In genomic region chr2:12778369-12778768, GRCh38 we compare ENCODE assay signal across 17 cellular contexts.
DNase-seq lines count a peak whose midpoint lies in the region; ATAC-seq and TF ChIP-seq lines count a peak whose summit lies in the region.
"Had no signal": no experiment of that assay in that cellular context is flagged by ENCODE, and none has a peak within 500 bp of the region (broad histone marks: within the 10 kb centered on the region; RNA-seq: fewer than 3 reads in every experiment).

No MANE protein-coding gene starts in this region.

- H4K20me1 ChIP-seq in osteoblast (ENCODE audit: insufficient read depth, low read length) = no peaks in the 10 kb centered on the region

- TF ChIP-seq POLR2A in adrenal gland (IDR thresholded peaks at IDR 0.05) = no peak

- H3K27ac ChIP-seq in osteoblast (ENCODE audit: low read depth, low read length) = no peak overlapping the region
- H3K27ac ChIP-seq in adrenal gland = no peak overlapping the region
- H3K27ac ChIP-seq: HL-60 had no signal

- TF ChIP-seq CTCF in Caco-2 (IDR thresholded peaks at IDR 0.05; ENCODE audit: insufficient read depth in 1 of 2, low read depth in 1 of 2, low read length in 1 of 2, severe bottlenecking in 1 of 2, unreplicated experiment in 1 of 2) (no peak), WTC11 (IDR thresholded peaks at IDR 0.05) (no peak), osteoblast (IDR thresholded peaks at IDR 0.05; ENCODE audit: extremely low read depth, low read depth, low read length) (no peak), adrenal gland (IDR thresholded peaks at IDR 0.05) (no peak), MCF 10A (IDR thresholded peaks at IDR 0.05; ENCODE audit: unreplicated experiment) (no peak)

- H3K27ac Mint-ChIP-seq in Caco-2 (ENCODE audit: unreplicated experiment) = no peak overlapping the region
- H3K27ac Mint-ChIP-seq in WTC11 = no peak overlapping the region
- H3K27ac Mint-ChIP-seq in MCF 10A (ENCODE audit: low read depth, unreplicated experiment) = no peak overlapping the region
- H3K27ac Mint-ChIP-seq: CD4-positive, alpha-beta T cell had no signal

- no peaks in the 10 kb centered on the region for H3K36me3 Mint-ChIP-seq in Caco-2 (ENCODE audit: insufficient read depth, unreplicated experiment)
- peaks cover 7% of the 10 kb centered on the region for H3K36me3 Mint-ChIP-seq in WTC11
- H3K36me3 Mint-ChIP-seq in MCF 10A (ENCODE audit: insufficient read depth, unreplicated experiment) = no peaks in the 10 kb centered on the region

- H3K79me2 ChIP-seq in osteoblast (ENCODE audit: insufficient read depth, low read length) = no peaks in the 10 kb centered on the region

- peak; percentile 22 to 48 for DNase-seq in Caco-2
- peak; percentile 38 for DNase-seq in WTC11 (ENCODE audit: low spot score)
- DNase-seq in iPS-NIHi7 (ENCODE audit: extremely low spot score) = peak; percentile 43
- no peak for DNase-seq in osteoblast (ENCODE audit: insufficient read length, low spot score, missing footprints)
- no peak for DNase-seq in adrenal gland
- DNase-seq in MCF 10A (ENCODE audit: unreplicated experiment) = no peak
- DNase-seq: CD4-positive, alpha-beta T cell; DMS53; EL; IMR-90; NCI-H1417 treated with DMSO at 0.1 percent for 48 hours; NCI-H187 treated with DMSO at 0.1 percent for 48 hours; NCI-H2227 treated with DMSO at 0.1 percent for 48 hours; NCI-H510A treated with DMSO at 0.1 percent for 48 hours; SHP77 had no signal

- H3K4me1 Mint-ChIP-seq in Caco-2 (ENCODE audit: low read depth, unreplicated experiment) (no peaks in the 10 kb centered on the region), WTC11 (peaks cover 22% of the 10 kb centered on the region), MCF 10A (ENCODE audit: insufficient read depth, unreplicated experiment) (no peaks in the 10 kb centered on the region)

- H3K4me3 ChIP-seq in Caco-2 (ENCODE audit: low read depth, low read length) (no peak overlapping the region), osteoblast (ENCODE audit: insufficient read depth, low read length) (no peak overlapping the region), adrenal gland (no peak overlapping the region)

- CTCF ChIA-PET in Caco-2 (lab: Charles Lee) = no interaction called here
- CTCF ChIA-PET in WTC11 (lab: Charles Lee) = interaction anchor here (0.5 kb wide), 1 partner anchor 993 kb away, joined by 3 read pairs; no protein-coding TSS in a partner anchor
- CTCF ChIA-PET in MCF 10A (lab: Yijun Ruan, JAX) = no interaction called here

- intact Hi-C loops in Caco-2 (cut with micrococcal nuclease; ENCODE audit: unreplicated experiment) = no loop called here
- intact Hi-C loops in adrenal gland (cut with DNase I) = no loop called here
- intact Hi-C loops in MCF 10A (cut with micrococcal nuclease) = no loop called here

- H3K36me3 ChIP-seq in Caco-2 (ENCODE audit: control insufficient read depth, insufficient read depth, low read length) (no peaks in the 10 kb centered on the region; the same call in 1 of the 2 replicates), osteoblast (ENCODE audit: insufficient read depth, low read length) (no peaks in the 10 kb centered on the region), adrenal gland (replicated peaks in 1 of 2) (no peaks in the 10 kb centered on the region)

- 62 to 74% (median 72%) methylated on average over 3 to 6 of the region's 6 CpGs for whole genome bisulfite sequencing in adrenal gland, 4 donors

- POLR2A ChIA-PET in Caco-2 (lab: Charles Lee) = no interaction called here
- POLR2A ChIA-PET in WTC11 (lab: Charles Lee) = no interaction called here
- POLR2A ChIA-PET in MCF 10A (lab: Yijun Ruan, JAX) = no interaction called here

- peaks cover 5% of the 10 kb centered on the region for H3K9me3 Mint-ChIP-seq in Caco-2 (ENCODE audit: unreplicated experiment)
- H3K9me3 Mint-ChIP-seq in WTC11 = peaks cover 11% of the 10 kb centered on the region
- H3K9me3 Mint-ChIP-seq in MCF 10A (ENCODE audit: unreplicated experiment) = peaks cover 7% of the 10 kb centered on the region
- H3K9me3 Mint-ChIP-seq: CD4-positive, alpha-beta T cell had no signal

- peak; percentile 85 for ATAC-seq in WTC11
- ATAC-seq in HG03354 (IDR thresholded peaks at IDR 0.05; ENCODE audit: poor library complexity, severe bottlenecking, unreplicated experiment) = no peak

- BruUV-seq in Caco-2 (replicated peaks; lab: Mats Ljungman, UMichigan) = no TSS peak
- no TSS peak for BruUV-seq in MCF 10A (replicated peaks; lab: Mats Ljungman, UMichigan)

- no peaks in the 10 kb centered on the region for H3K9me3 ChIP-seq in Caco-2
- H3K9me3 ChIP-seq in osteoblast (ENCODE audit: low read depth, low read length) = no peaks in the 10 kb centered on the region
- no peaks in the 10 kb centered on the region for H3K9me3 ChIP-seq in adrenal gland (replicated peaks in 1 of 3)

- H3K4me1 ChIP-seq in Caco-2 (no peaks in the 10 kb centered on the region), osteoblast (ENCODE audit: insufficient read depth, low read length) (no peaks in the 10 kb centered on the region), adrenal gland (replicated peaks in 1 of 2) (no peaks in the 10 kb centered on the region)

- H3K27me3 Mint-ChIP-seq in Caco-2 (ENCODE audit: insufficient read depth, unreplicated experiment) (no peaks in the 10 kb centered on the region), WTC11 (ENCODE audit: low read depth) (peaks cover 74% of the 10 kb centered on the region), MCF 10A (ENCODE audit: insufficient read depth, unreplicated experiment) (no peaks in the 10 kb centered on the region)
- H3K27me3 Mint-ChIP-seq: CD4-positive, alpha-beta T cell had no signal

- H3K27me3 ChIP-seq in Caco-2 (replicated peaks; ENCODE audit: control insufficient read depth, insufficient read depth, low read length) (no peaks in the 10 kb centered on the region), osteoblast (ENCODE audit: insufficient read depth, low read length) (no peaks in the 10 kb centered on the region), adrenal gland (no peaks in the 10 kb centered on the region)

- H3K4me3 Mint-ChIP-seq in Caco-2 (ENCODE audit: unreplicated experiment) = no peak overlapping the region
- H3K4me3 Mint-ChIP-seq in WTC11 = no peak overlapping the region
- H3K4me3 Mint-ChIP-seq in MCF 10A (ENCODE audit: unreplicated experiment) = no peak overlapping the region
- H3K4me3 Mint-ChIP-seq: CD4-positive, alpha-beta T cell had no signal

- H3K4me2 ChIP-seq in osteoblast (ENCODE audit: insufficient read depth, low read length) = no peak overlapping the region

- peak overlapping the region; percentile 28 for H2AFZ ChIP-seq in osteoblast (ENCODE audit: low read length)

TF ChIP-seq in WTC11, 78 proteins besides CTCF, POLR2A, EP300 and RAD21:
- no peak for TF ChIP-seq ERG (CRISPR knock-in tag; IDR thresholded peaks at IDR 0.05)
- TF ChIP-seq PRDM15 (CRISPR knock-in tag; IDR thresholded peaks at IDR 0.05) = peak; percentile 14; the same call in 1 of the 2 replicates

Comparison
In these comparisons a context has a peak if more than half of its experiments do, and no peak if none do; other contexts are left out.
1. DNase-seq: peak in Caco-2 (2 of 2), WTC11 (single experiment) and iPS-NIHi7 (single experiment); none in osteoblast (single experiment), adrenal gland (0 of 7) and MCF 10A (single experiment).